In the genomic region with DNA sequence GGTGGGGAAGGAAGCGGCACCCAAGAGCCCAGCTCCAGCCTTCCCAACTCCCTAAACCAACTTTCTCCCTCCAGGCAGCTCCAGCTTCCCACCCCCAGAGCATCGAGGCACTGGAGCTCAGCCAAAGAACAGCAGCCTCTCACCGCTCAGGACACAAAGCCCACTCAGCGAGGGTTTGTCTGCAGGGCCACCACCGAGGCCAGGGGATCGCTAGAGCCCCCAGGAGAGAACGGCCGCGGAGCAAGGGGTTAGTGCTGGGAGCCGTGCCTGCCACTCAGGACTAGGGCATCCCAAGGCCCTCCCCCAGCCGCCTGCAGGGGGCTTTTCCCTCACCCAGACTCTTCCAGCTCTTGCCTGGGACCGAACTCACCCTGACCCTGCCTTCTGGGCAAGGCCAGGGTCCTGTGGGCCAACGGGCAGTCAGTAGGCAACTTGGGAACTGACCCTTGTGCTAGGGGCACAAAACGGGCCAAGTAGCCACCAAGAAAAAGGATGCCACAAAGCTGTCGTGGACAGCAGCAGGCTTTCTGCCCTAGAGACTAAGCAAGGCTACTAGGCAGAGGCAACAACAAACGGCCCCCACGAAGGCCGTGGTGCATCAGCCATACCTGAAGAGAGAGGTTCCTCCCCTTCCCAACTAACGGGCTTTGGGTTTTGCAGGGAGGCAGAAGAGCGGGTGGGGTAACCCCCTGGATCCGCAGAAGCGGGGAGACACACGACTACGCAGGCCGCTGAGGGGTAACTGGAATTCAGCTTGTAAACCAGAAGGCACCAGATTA, we compare ENCODE assay signal across 2 cellular contexts.
TF ChIP-seq lines count a peak whose summit lies in the region.

No MANE protein-coding gene starts in this region.

TF ChIP-seq in SK-N-SH, 30 proteins besides CTCF, POLR2A, EP300 and RAD21:
- TF ChIP-seq FOXJ3 (CRISPR knock-in tag; IDR thresholded peaks at IDR 0.05) = no peak
- TF ChIP-seq FOXM1 (IDR thresholded peaks at IDR 0.05; ENCODE audit: low read depth) = no peak
- no peak for TF ChIP-seq JUND (IDR thresholded peaks at IDR 0.05)
- TF ChIP-seq TAF1 (IDR thresholded peaks at IDR 0.05; ENCODE audit: borderline replicate concordance, low read depth, low read length) = no peak
- no peak for TF ChIP-seq EZH2phosphoT487 (IDR thresholded peaks at IDR 0.05; ENCODE audit: borderline replicate concordance, low read depth)
- TF ChIP-seq, protein P1, sequence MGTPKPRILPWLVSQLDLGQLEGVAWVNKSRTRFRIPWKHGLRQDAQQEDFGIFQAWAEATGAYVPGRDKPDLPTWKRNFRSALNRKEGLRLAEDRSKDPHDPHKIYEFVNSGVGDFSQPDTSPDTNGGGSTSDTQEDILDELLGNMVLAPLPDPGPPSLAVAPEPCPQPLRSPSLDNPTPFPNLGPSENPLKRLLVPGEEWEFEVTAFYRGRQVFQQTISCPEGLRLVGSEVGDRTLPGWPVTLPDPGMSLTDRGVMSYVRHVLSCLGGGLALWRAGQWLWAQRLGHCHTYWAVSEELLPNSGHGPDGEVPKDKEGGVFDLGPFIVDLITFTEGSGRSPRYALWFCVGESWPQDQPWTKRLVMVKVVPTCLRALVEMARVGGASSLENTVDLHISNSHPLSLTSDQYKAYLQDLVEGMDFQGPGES (IDR thresholded peaks at IDR 0.05; ENCODE audit: low read depth, low read length) = no peak
- no peak for TF ChIP-seq NFIC (IDR thresholded peaks at IDR 0.05; ENCODE audit: borderline replicate concordance)
- no peak for TF ChIP-seq MAX (IDR thresholded peaks at IDR 0.05; ENCODE audit: low read depth)
- no peak for TF ChIP-seq GABPA (IDR thresholded peaks at IDR 0.05; ENCODE audit: low read depth)
- no peak for TF ChIP-seq NRF1 (IDR thresholded peaks at IDR 0.05; ENCODE audit: low read depth, low read length)
- TF ChIP-seq REST (IDR thresholded peaks at IDR 0.05; ENCODE audit: low read depth, low read length) = no peak
- no peak for TF ChIP-seq ZBTB33 (IDR thresholded peaks at IDR 0.05; ENCODE audit: borderline replicate concordance, low read depth)
- no peak for TF ChIP-seq USF1 (IDR thresholded peaks at IDR 0.05; ENCODE audit: borderline replicate concordance, low read depth)
- no peak for TF ChIP-seq RCOR1 (IDR thresholded peaks at IDR 0.05; ENCODE audit: low read length)
- no peak for TF ChIP-seq SIN3A (IDR thresholded peaks at IDR 0.05; ENCODE audit: borderline replicate concordance, low read depth, low read length)
- TF ChIP-seq, protein P2, sequence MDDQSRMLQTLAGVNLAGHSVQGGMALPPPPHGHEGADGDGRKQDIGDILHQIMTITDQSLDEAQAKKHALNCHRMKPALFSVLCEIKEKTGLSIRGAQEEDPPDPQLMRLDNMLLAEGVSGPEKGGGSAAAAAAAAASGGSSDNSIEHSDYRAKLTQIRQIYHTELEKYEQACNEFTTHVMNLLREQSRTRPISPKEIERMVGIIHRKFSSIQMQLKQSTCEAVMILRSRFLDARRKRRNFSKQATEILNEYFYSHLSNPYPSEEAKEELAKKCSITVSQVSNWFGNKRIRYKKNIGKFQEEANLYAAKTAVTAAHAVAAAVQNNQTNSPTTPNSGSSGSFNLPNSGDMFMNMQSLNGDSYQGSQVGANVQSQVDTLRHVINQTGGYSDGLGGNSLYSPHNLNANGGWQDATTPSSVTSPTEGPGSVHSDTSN (IDR thresholded peaks at IDR 0.05) = no peak
- no peak for TF ChIP-seq YY1 (IDR thresholded peaks at IDR 0.05; ENCODE audit: low read depth)
- TF ChIP-seq SMC3 (IDR thresholded peaks at IDR 0.05; ENCODE audit: low read depth, low read length) = no peak
TF ChIP-seq in SK-N-SH: peak in this region for 0.

TF ChIP-seq in SK-N-SH treated with all-trans-retinoic acid at 6 μM for 48 hours, 23 proteins besides CTCF, POLR2A, EP300 and RAD21:
- no peak for TF ChIP-seq ARNTL (CRISPR knock-in tag; IDR thresholded peaks at IDR 0.05; ENCODE audit: borderline replicate concordance, low read depth)
- no peak for TF ChIP-seq ZFP3 (CRISPR knock-in tag; IDR thresholded peaks at IDR 0.05)
- TF ChIP-seq GLIS3 (CRISPR knock-in tag; IDR thresholded peaks at IDR 0.05) = no peak
- TF ChIP-seq PPARA (CRISPR knock-in tag; IDR thresholded peaks at IDR 0.05; ENCODE audit: borderline replicate concordance) = no peak
- TF ChIP-seq TOX (CRISPR knock-in tag; IDR thresholded peaks at IDR 0.05; ENCODE audit: borderline replicate concordance) = no peak
- TF ChIP-seq, protein P3, sequence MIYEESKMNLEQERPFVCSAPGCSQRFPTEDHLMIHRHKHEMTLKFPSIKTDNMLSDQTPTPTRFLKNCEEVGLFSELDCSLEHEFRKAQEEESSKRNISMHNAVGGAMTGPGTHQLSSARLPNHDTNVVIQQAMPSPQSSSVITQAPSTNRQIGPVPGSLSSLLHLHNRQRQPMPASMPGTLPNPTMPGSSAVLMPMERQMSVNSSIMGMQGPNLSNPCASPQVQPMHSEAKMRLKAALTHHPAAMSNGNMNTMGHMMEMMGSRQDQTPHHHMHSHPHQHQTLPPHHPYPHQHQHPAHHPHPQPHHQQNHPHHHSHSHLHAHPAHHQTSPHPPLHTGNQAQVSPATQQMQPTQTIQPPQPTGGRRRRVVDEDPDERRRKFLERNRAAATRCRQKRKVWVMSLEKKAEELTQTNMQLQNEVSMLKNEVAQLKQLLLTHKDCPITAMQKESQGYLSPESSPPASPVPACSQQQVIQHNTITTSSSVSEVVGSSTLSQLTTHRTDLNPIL (CRISPR knock-in tag; IDR thresholded peaks at IDR 0.05; ENCODE audit: low read depth) = no peak
